In the genomic region with DNA sequence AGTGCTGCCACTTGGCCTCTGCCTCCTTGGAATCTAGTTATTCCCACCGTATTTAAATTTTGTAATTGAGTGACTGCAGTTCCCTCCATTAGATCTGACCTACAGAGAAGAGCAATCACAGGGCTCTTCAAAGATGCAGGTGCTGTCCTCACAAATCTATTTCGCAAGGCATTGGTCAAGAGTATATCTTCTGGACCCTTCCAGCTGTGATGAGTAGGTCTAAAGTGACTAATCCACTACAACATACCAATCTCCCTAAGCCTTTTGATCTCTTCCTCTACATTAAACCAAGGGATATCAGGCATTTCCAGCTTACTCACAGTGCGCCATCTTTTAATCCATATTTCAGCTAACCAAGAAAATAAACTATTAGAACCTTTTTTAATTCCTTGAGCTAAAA, we compare ENCODE assay signal across 18 cellular contexts.
DNase-seq lines count a peak whose midpoint lies in the region; ATAC-seq and TF ChIP-seq lines count a peak whose summit lies in the region.
"Had no signal": no experiment of that assay in that cellular context is flagged by ENCODE, and none has a peak within 500 bp of the region (broad histone marks: within the 10 kb centered on the region; RNA-seq: fewer than 3 reads in every experiment).

No MANE protein-coding gene starts in this region.

- no peaks in the 10 kb centered on the region for H3K27me3 ChIP-seq in GM23248 (replicated peaks; ENCODE audit: insufficient read depth)
- H3K27me3 ChIP-seq: BLaER1 had no signal

- no peak overlapping the region for H3K4me3 ChIP-seq in GM23248
- H3K4me3 ChIP-seq in fibroblast of villous mesenchyme (ENCODE audit: low read depth, low read length): no peak overlapping the region
- H3K4me3 ChIP-seq: BLaER1 had no signal

- no peaks in the 10 kb centered on the region for H4K20me1 ChIP-seq in GM23248 (ENCODE audit: insufficient read depth)
- H4K20me1 ChIP-seq: BLaER1 had no signal

- TF ChIP-seq CTCF in fibroblast of villous mesenchyme (IDR thresholded peaks at IDR 0.05; ENCODE audit: insufficient read depth, low read depth, low read length): no peak

- ATAC-seq in GM19467 (IDR thresholded peaks at IDR 0.05; ENCODE audit: unreplicated experiment): no peak
- ATAC-seq: CD8-positive, alpha-beta T cell had no signal

- no peak overlapping the region for H3K27ac ChIP-seq in GM23248
- H3K27ac ChIP-seq: BLaER1, KMS-11 had no signal

- no peak overlapping the region for H3K9ac ChIP-seq in GM23248
- H3K9ac ChIP-seq: BLaER1, KMS-11 had no signal

- no peak overlapping the region for H2AFZ ChIP-seq in GM23248

- H3F3A ChIP-seq in GM23248 (ENCODE audit: insufficient read depth): no peaks in the 10 kb centered on the region

- no peaks in the 10 kb centered on the region for H3K36me3 ChIP-seq in GM23248 (ENCODE audit: low read depth)
- H3K36me3 ChIP-seq: BLaER1 had no signal

- no peaks in the 10 kb centered on the region for H3K9me3 ChIP-seq in GM23248 (ENCODE audit: low read depth)
- H3K9me3 ChIP-seq: BLaER1 had no signal

- DNase-seq in A172 (ENCODE audit: low spot score) (peak; percentile 6), GM23248 (peak; percentile 32), RPMI7951 (ENCODE audit: low read depth) (peak; percentile 7), fibroblast of villous mesenchyme (ENCODE audit: low read depth) (peak; percentile 46), amygdala (lab: John Stamatoyannopoulos, UW) (no peak), NCI-H128 (lab: John Stamatoyannopoulos, UW; ENCODE audit: unreplicated experiment) (no peak), D341Med (ENCODE audit: low spot score) (no peak)
- DNase-seq: Calu3; CD8-positive, alpha-beta T cell; DMS53; NCI-H1048; NCI-H1436 treated with DMSO at 0.1 percent for 48 hours; NCI-H2029; NCI-H526 treated with DMSO at 0.1 percent for 48 hours; RPMI8226 had no signal

- no peaks in the 10 kb centered on the region for H3K4me1 ChIP-seq in GM23248 (ENCODE audit: insufficient read depth)
- H3K4me1 ChIP-seq: BLaER1 had no signal

- H3K79me2 ChIP-seq in GM23248 (ENCODE audit: insufficient read depth): no peaks in the 10 kb centered on the region

- 0 out of 2 replicates have a peak, but pooled peaks cover under 1% of the 10 kb centered on the region for H3K9me2 ChIP-seq in GM23248 (ENCODE audit: insufficient read depth)

- no peak overlapping the region for H3K4me2 ChIP-seq in GM23248 (ENCODE audit: unreplicated experiment)
- H3K4me2 ChIP-seq: BLaER1, KMS-11 had no signal

- in situ Hi-C loops in GM23248 (cut with MboI): no loop called here

- 75 to 81% methylated on average over 3 of the region's 3 CpGs for WGBS in GM23248 (ENCODE audit: low coverage in 1 of 2, low lambda C conversion rate in 2 of 2, missing lambda C conversion rate in 2 of 2), 2 experiments

Comparison
In these comparisons a context has a peak if more than half of its experiments do, and no peak if none do; other contexts are left out.
1. DNase-seq: peak in A172 (single experiment), GM23248 (single experiment), RPMI7951 (single experiment) and fibroblast of villous mesenchyme (single experiment); none in amygdala (0 of 56), NCI-H128 (single experiment) and D341Med (single experiment).